Comparison of ENCODE assay signal across 8 cellular contexts in genomic region chr7:116630932-116631449, GRCh38. TPM values are rescaled to one million over a fixed set of nuclear protein-coding genes. Genes with fewer than 3 reads are reported as not detected.
DNase-seq lines count a peak whose midpoint lies in the region; ATAC-seq, FAIRE-seq and TF ChIP-seq lines count a peak whose summit lies in the region.

No MANE protein-coding gene starts in this region.

- no peaks in the 10 kb centered on the region for H3K36me3 Mint-ChIP-seq in activated naive CD4-positive, alpha-beta T cell treated with anti-CD3 and anti-CD28 coated beads for 36 hours (ENCODE audit: low read depth)

- H3K27me3 ChIP-seq in subcutaneous abdominal adipose tissue (ENCODE audit: control insufficient read depth in 5 of 5, insufficient read depth in 4 of 5, low read length in 5 of 5), result no peaks in the 10 kb centered on the region

- H3K27ac ChIP-seq in subcutaneous abdominal adipose tissue (ENCODE audit: low read depth, low read length), result peak overlapping the region; percentile 15

- DNase-seq in GM12892 (ENCODE audit: insufficient read length) (no peak), SIG-M5 treated with dmso at 0.1 percent for 504 hours (lab: John Stamatoyannopoulos, UW; ENCODE audit: unreplicated experiment) (peak; percentile 17), left cardiac atrium (peak; percentile 67), NCI-H146 treated with DMSO at 0.1 percent for 48 hours (lab: John Stamatoyannopoulos, UW; ENCODE audit: unreplicated experiment) (no peak)
- DNase-seq in stimulated activated CD4-positive, alpha-beta T cell treated with anti-CD3 and anti-CD28 coated beads, Interleukin-2, amount 100 ng/mL, for 24 hours, result no peak
- DNase-seq in activated naive CD4-positive, alpha-beta T cell treated with anti-CD3 and anti-CD28 coated beads for 36 hours, result no peak

- ATAC-seq in HG03039 (IDR thresholded peaks at IDR 0.05; ENCODE audit: unreplicated experiment) (peak; percentile 42), left cardiac atrium (peak; percentile 62 to 66)

- H3K4me1 Mint-ChIP-seq in activated naive CD4-positive, alpha-beta T cell treated with anti-CD3 and anti-CD28 coated beads for 36 hours (ENCODE audit: low read depth), result peaks cover 2% of the 10 kb centered on the region

- intact Hi-C loops in left cardiac atrium (cut with DNase I), result no loop called here
- intact Hi-C loops in activated naive CD4-positive, alpha-beta T cell treated with anti-CD3 and anti-CD28 coated beads for 36 hours (cut with micrococcal nuclease), result no loop called here

- no peak for TF ChIP-seq POLR2A in GM12892 (IDR thresholded peaks at IDR 0.05; ENCODE audit: low read depth, low read length)

- peaks cover 0 to 15% (median 12%) of the 10 kb centered on the region in 5 donors for H3K4me1 ChIP-seq in subcutaneous abdominal adipose tissue (ENCODE audit: control insufficient read depth in 5 of 5, insufficient read depth in 5 of 5, low read length in 5 of 5)

- no peak overlapping the region for H3K4me3 Mint-ChIP-seq in activated naive CD4-positive, alpha-beta T cell treated with anti-CD3 and anti-CD28 coated beads for 36 hours

- no peaks in the 10 kb centered on the region for H3K36me3 ChIP-seq in subcutaneous abdominal adipose tissue (ENCODE audit: control insufficient read depth in 5 of 5, insufficient read depth in 5 of 5, low read length in 5 of 5)

- CTCF ChIA-PET in activated naive CD4-positive, alpha-beta T cell treated with anti-CD3 and anti-CD28 coated beads for 36 hours (lab: Charles Lee), result interaction anchor here (0.9 kb wide), 1 partner anchor 39 kb away, joined by 5 read pairs; no protein-coding TSS in a partner anchor

- peak; percentile 90 for FAIRE-seq in GM12892 (lab: Jason Lieb, UNC)

- peaks cover 13% of the 10 kb centered on the region for H3K27me3 Mint-ChIP-seq in activated naive CD4-positive, alpha-beta T cell treated with anti-CD3 and anti-CD28 coated beads for 36 hours (ENCODE audit: low read depth)

- H3K9me3 Mint-ChIP-seq in activated naive CD4-positive, alpha-beta T cell treated with anti-CD3 and anti-CD28 coated beads for 36 hours, result no peaks in the 10 kb centered on the region

- H3K9me3 ChIP-seq in subcutaneous abdominal adipose tissue (ENCODE audit: control insufficient read depth in 5 of 5, low read length in 5 of 5), result no peaks in the 10 kb centered on the region

- no peak overlapping the region for H3K9ac ChIP-seq in subcutaneous abdominal adipose tissue (ENCODE audit: low read length in 5 of 5)

- no peak overlapping the region for H3K4me3 ChIP-seq in subcutaneous abdominal adipose tissue (ENCODE audit: low read depth in 1 of 5, low read length in 5 of 5)

- H3K27ac Mint-ChIP-seq in activated naive CD4-positive, alpha-beta T cell treated with anti-CD3 and anti-CD28 coated beads for 36 hours, result no peak overlapping the region

RNA-seq across cellular contexts. Expression of gene MET, which starts 41.0 kb away (rescaled TPM):
- 0.25 TPM for polyA plus RNA-seq in GM12892 (2012; ENCODE audit: missing spikeins)
- total RNA-seq in left cardiac atrium, result 10 to 100 TPM; 15.7 to 16.7 TPM
- total RNA-seq in activated naive CD4-positive, alpha-beta T cell treated with anti-CD3 and anti-CD28 coated beads for 36 hours, result under 1 TPM; 0.42 to 0.52 TPM

Comparison
In these comparisons a context has a peak if more than half of its experiments do, and no peak if none do; other contexts are left out.
1. DNase-seq: peak in SIG-M5 treated with dmso at 0.1 percent for 504 hours (single experiment) and left cardiac atrium (single experiment); none in GM12892 (single experiment), stimulated activated CD4-positive, alpha-beta T cell treated with anti-CD3 and anti-CD28 coated beads, Interleukin-2, amount 100 ng/mL, for 24 hours (0 of 2), NCI-H146 treated with DMSO at 0.1 percent for 48 hours (single experiment) and activated naive CD4-positive, alpha-beta T cell treated with anti-CD3 and anti-CD28 coated beads for 36 hours (single experiment).
2. RNA of gene MET, which starts 41.0 kb away (total RNA-seq): 15.7 to 16.7 TPM in left cardiac atrium; 0.42 to 0.52 TPM in activated naive CD4-positive, alpha-beta T cell treated with anti-CD3 and anti-CD28 coated beads for 36 hours; every median in the first group is over 10 times any median in the second.